11 cellular contexts compared by ENCODE assay signal in genomic region chr2:39667142-39667880, GRCh38. TPM values are rescaled to one million over a fixed set of nuclear protein-coding genes. Genes with fewer than 3 reads are reported as not detected.
A peak's percentile ranks its signal among the peaks of the same experiment; 100 is the strongest.
DNase-seq lines count a peak whose midpoint lies in the region; ATAC-seq lines count a peak whose summit lies in the region.
"Had no signal": no experiment of that assay in that cellular context is flagged by ENCODE, and none has a peak within 500 bp of the region (broad histone marks: within the 10 kb centered on the region; RNA-seq: fewer than 3 reads in every experiment).

No MANE protein-coding gene starts in this region.

- H3K9me3 Mint-ChIP-seq in activated CD4-positive, alpha-beta memory T cell treated with anti-CD3 and anti-CD28 coated beads for 36 hours: no peaks in the 10 kb centered on the region
- H3K9me3 Mint-ChIP-seq in activated CD4-positive, alpha-beta memory T cell treated with anti-CD3 and anti-CD28 coated beads, Interleukin-2, amount 10 ng/mL, durations not matched to agents 7 days and 5 days: no peaks in the 10 kb centered on the region
- no peaks in the 10 kb centered on the region for H3K9me3 Mint-ChIP-seq in activated T-helper 1 cell treated with anti-CD3 and anti-CD28 coated beads, Interleukin-12 subunit alpha, Interleukin-12 subunit beta, Interleukin-2, Interleukin-4 antibody, amounts not matched to agents 30 ng/mL and 10 ng/mL and 1 ng/mL, durations not matched to agents 14 hours and 24 hours and 36 hours
- H3K9me3 Mint-ChIP-seq in stimulated activated effector memory CD8-positive, alpha-beta T cell treated with anti-CD3 and anti-CD28 coated beads, Interleukin-12 subunit alpha, Interleukin-12 subunit beta, amount 100 ng/mL, for 72 hours: no peaks in the 10 kb centered on the region

- no peak for ATAC-seq in stimulated activated effector memory CD8-positive, alpha-beta T cell treated with anti-CD3 and anti-CD28 coated beads, Interleukin-12 subunit alpha, Interleukin-12 subunit beta, amount 100 ng/mL, for 72 hours
- ATAC-seq in GM21447 (IDR thresholded peaks at IDR 0.05; ENCODE audit: unreplicated experiment): no peak

- no peaks in the 10 kb centered on the region for H3K36me3 Mint-ChIP-seq in activated CD4-positive, alpha-beta memory T cell treated with anti-CD3 and anti-CD28 coated beads for 36 hours
- H3K36me3 Mint-ChIP-seq in activated CD4-positive, alpha-beta memory T cell treated with anti-CD3 and anti-CD28 coated beads, Interleukin-2, amount 10 ng/mL, durations not matched to agents 7 days and 5 days (ENCODE audit: low read depth): peaks cover 5% of the 10 kb centered on the region
- peaks cover 5% of the 10 kb centered on the region for H3K36me3 Mint-ChIP-seq in activated T-helper 1 cell treated with anti-CD3 and anti-CD28 coated beads, Interleukin-12 subunit alpha, Interleukin-12 subunit beta, Interleukin-2, Interleukin-4 antibody, amounts not matched to agents 30 ng/mL and 10 ng/mL and 1 ng/mL, durations not matched to agents 14 hours and 24 hours and 36 hours (ENCODE audit: low read depth)
- H3K36me3 Mint-ChIP-seq in stimulated activated effector memory CD8-positive, alpha-beta T cell treated with anti-CD3 and anti-CD28 coated beads, Interleukin-12 subunit alpha, Interleukin-12 subunit beta, amount 100 ng/mL, for 72 hours: no peaks in the 10 kb centered on the region

- H3K9me3 ChIP-seq in iPS-18a (ENCODE audit: control insufficient read depth, low read depth, low read length): no peaks in the 10 kb centered on the region
- H3K9me3 ChIP-seq in effector memory CD4-positive, alpha-beta T cell (ENCODE audit: control insufficient read depth, low read length): no peaks in the 10 kb centered on the region

- H3K9ac ChIP-seq in iPS-18a (ENCODE audit: low read length): peak overlapping the region; percentile 31

- H3K27ac ChIP-seq in iPS-18a (ENCODE audit: low read length): no peak overlapping the region
- no peak overlapping the region for H3K27ac ChIP-seq in effector memory CD4-positive, alpha-beta T cell (ENCODE audit: insufficient read depth, low read length, poor library complexity, severe bottlenecking)

- intact Hi-C loops in activated CD4-positive, alpha-beta memory T cell treated with anti-CD3 and anti-CD28 coated beads for 36 hours (cut with micrococcal nuclease): no loop called here
- intact Hi-C loops in activated T-helper 1 cell treated with anti-CD3 and anti-CD28 coated beads, Interleukin-12 subunit alpha, Interleukin-12 subunit beta, Interleukin-2, Interleukin-4 antibody, amounts not matched to agents 30 ng/mL and 10 ng/mL and 1 ng/mL, durations not matched to agents 14 hours and 24 hours and 36 hours (cut with micrococcal nuclease): no loop called here

- peaks cover 58% of the 10 kb centered on the region for H3K27me3 Mint-ChIP-seq in activated CD4-positive, alpha-beta memory T cell treated with anti-CD3 and anti-CD28 coated beads for 36 hours
- H3K27me3 Mint-ChIP-seq in activated CD4-positive, alpha-beta memory T cell treated with anti-CD3 and anti-CD28 coated beads, Interleukin-2, amount 10 ng/mL, durations not matched to agents 7 days and 5 days: peaks cover 77% of the 10 kb centered on the region
- peaks cover 71% of the 10 kb centered on the region for H3K27me3 Mint-ChIP-seq in activated T-helper 1 cell treated with anti-CD3 and anti-CD28 coated beads, Interleukin-12 subunit alpha, Interleukin-12 subunit beta, Interleukin-2, Interleukin-4 antibody, amounts not matched to agents 30 ng/mL and 10 ng/mL and 1 ng/mL, durations not matched to agents 14 hours and 24 hours and 36 hours (ENCODE audit: insufficient read depth)

- peak overlapping the region; percentile 81 for H3K4me3 ChIP-seq in iPS-18a (ENCODE audit: low read length)
- H3K4me3 ChIP-seq in effector memory CD4-positive, alpha-beta T cell (ENCODE audit: insufficient read depth, low read depth, low read length, poor library complexity, severe bottlenecking): no peak overlapping the region

- no peak for DNase-seq in activated CD4-positive, alpha-beta memory T cell treated with anti-CD3 and anti-CD28 coated beads for 36 hours
- no peak for DNase-seq in activated CD4-positive, alpha-beta memory T cell treated with anti-CD3 and anti-CD28 coated beads, Interleukin-2, amount 10 ng/mL, durations not matched to agents 7 days and 5 days
- DNase-seq in activated T-helper 1 cell treated with anti-CD3 and anti-CD28 coated beads, Interleukin-12 subunit alpha, Interleukin-12 subunit beta, Interleukin-2, Interleukin-4 antibody, amounts not matched to agents 30 ng/mL and 10 ng/mL and 1 ng/mL, durations not matched to agents 14 hours and 24 hours and 36 hours (ENCODE audit: low spot score): no peak
- no peak for DNase-seq in stimulated activated effector memory CD8-positive, alpha-beta T cell treated with anti-CD3 and anti-CD28 coated beads, Interleukin-12 subunit alpha, Interleukin-12 subunit beta, amount 100 ng/mL, for 72 hours (ENCODE audit: low spot score in 2 of 2)
- no peak for DNase-seq in effector memory CD4-positive, alpha-beta T cell
- DNase-seq in epidermal melanocyte (ENCODE audit: insufficient read length, low spot score): no peak
- DNase-seq: ACHN; mesendoderm; stimulated activated CD4-positive, alpha-beta T cell treated with anti-CD3 and anti-CD28 coated beads, Interleukin-1b, Interleukin-23, amount 100 ng/mL, for 48 hours had no signal

- peaks cover 37% of the 10 kb centered on the region for H3K27me3 ChIP-seq in iPS-18a (ENCODE audit: control insufficient read depth, insufficient read depth, low read length)
- peaks cover 22% of the 10 kb centered on the region for H3K27me3 ChIP-seq in effector memory CD4-positive, alpha-beta T cell (replicated peaks; ENCODE audit: control insufficient read depth, insufficient read depth, low read length, poor library complexity, severe bottlenecking)

- H3K4me1 ChIP-seq in iPS-18a (ENCODE audit: control insufficient read depth, low read depth, low read length): peaks cover 12% of the 10 kb centered on the region
- no peaks in the 10 kb centered on the region for H3K4me1 ChIP-seq in effector memory CD4-positive, alpha-beta T cell (ENCODE audit: control insufficient read depth, insufficient read depth, low read length, poor library complexity, severe bottlenecking)

- peaks cover 9% of the 10 kb centered on the region for H3K4me1 Mint-ChIP-seq in activated CD4-positive, alpha-beta memory T cell treated with anti-CD3 and anti-CD28 coated beads for 36 hours (ENCODE audit: low read depth)
- peaks cover 13% of the 10 kb centered on the region for H3K4me1 Mint-ChIP-seq in activated CD4-positive, alpha-beta memory T cell treated with anti-CD3 and anti-CD28 coated beads, Interleukin-2, amount 10 ng/mL, durations not matched to agents 7 days and 5 days
- H3K4me1 Mint-ChIP-seq in activated T-helper 1 cell treated with anti-CD3 and anti-CD28 coated beads, Interleukin-12 subunit alpha, Interleukin-12 subunit beta, Interleukin-2, Interleukin-4 antibody, amounts not matched to agents 30 ng/mL and 10 ng/mL and 1 ng/mL, durations not matched to agents 14 hours and 24 hours and 36 hours (ENCODE audit: low read depth): peaks cover 11% of the 10 kb centered on the region
- H3K4me1 Mint-ChIP-seq in stimulated activated effector memory CD8-positive, alpha-beta T cell treated with anti-CD3 and anti-CD28 coated beads, Interleukin-12 subunit alpha, Interleukin-12 subunit beta, amount 100 ng/mL, for 72 hours: peaks cover 12% of the 10 kb centered on the region

- H3K4me3 Mint-ChIP-seq in activated CD4-positive, alpha-beta memory T cell treated with anti-CD3 and anti-CD28 coated beads for 36 hours: peak overlapping the region; percentile 49
- H3K4me3 Mint-ChIP-seq in activated CD4-positive, alpha-beta memory T cell treated with anti-CD3 and anti-CD28 coated beads, Interleukin-2, amount 10 ng/mL, durations not matched to agents 7 days and 5 days: no peak overlapping the region
- H3K4me3 Mint-ChIP-seq in activated T-helper 1 cell treated with anti-CD3 and anti-CD28 coated beads, Interleukin-12 subunit alpha, Interleukin-12 subunit beta, Interleukin-2, Interleukin-4 antibody, amounts not matched to agents 30 ng/mL and 10 ng/mL and 1 ng/mL, durations not matched to agents 14 hours and 24 hours and 36 hours: no peak overlapping the region
- peak overlapping the region; percentile 57 for H3K4me3 Mint-ChIP-seq in stimulated activated effector memory CD8-positive, alpha-beta T cell treated with anti-CD3 and anti-CD28 coated beads, Interleukin-12 subunit alpha, Interleukin-12 subunit beta, amount 100 ng/mL, for 72 hours

- no peak overlapping the region for H3K27ac Mint-ChIP-seq in activated CD4-positive, alpha-beta memory T cell treated with anti-CD3 and anti-CD28 coated beads for 36 hours
- H3K27ac Mint-ChIP-seq in activated CD4-positive, alpha-beta memory T cell treated with anti-CD3 and anti-CD28 coated beads, Interleukin-2, amount 10 ng/mL, durations not matched to agents 7 days and 5 days: no peak overlapping the region
- peak overlapping the region; percentile 6 for H3K27ac Mint-ChIP-seq in activated T-helper 1 cell treated with anti-CD3 and anti-CD28 coated beads, Interleukin-12 subunit alpha, Interleukin-12 subunit beta, Interleukin-2, Interleukin-4 antibody, amounts not matched to agents 30 ng/mL and 10 ng/mL and 1 ng/mL, durations not matched to agents 14 hours and 24 hours and 36 hours
- no peak overlapping the region for H3K27ac Mint-ChIP-seq in stimulated activated effector memory CD8-positive, alpha-beta T cell treated with anti-CD3 and anti-CD28 coated beads, Interleukin-12 subunit alpha, Interleukin-12 subunit beta, amount 100 ng/mL, for 72 hours

- POLR2A ChIA-PET in activated CD4-positive, alpha-beta memory T cell treated with anti-CD3 and anti-CD28 coated beads for 36 hours (lab: Charles Lee): no interaction called here
- POLR2A ChIA-PET in activated CD4-positive, alpha-beta memory T cell treated with anti-CD3 and anti-CD28 coated beads, Interleukin-2, amount 10 ng/mL, durations not matched to agents 7 days and 5 days (lab: Charles Lee): no interaction called here

- CTCF ChIA-PET in activated CD4-positive, alpha-beta memory T cell treated with anti-CD3 and anti-CD28 coated beads for 36 hours (lab: Charles Lee): no interaction called here
- CTCF ChIA-PET in activated CD4-positive, alpha-beta memory T cell treated with anti-CD3 and anti-CD28 coated beads, Interleukin-2, amount 10 ng/mL, durations not matched to agents 7 days and 5 days (lab: Charles Lee): no interaction called here

- no peaks in the 10 kb centered on the region for H3K36me3 ChIP-seq in iPS-18a (ENCODE audit: control insufficient read depth, low read depth, low read length)
- H3K36me3 ChIP-seq in effector memory CD4-positive, alpha-beta T cell (ENCODE audit: control insufficient read depth, insufficient read depth, low read length): no peaks in the 10 kb centered on the region

RNA-seq across cellular contexts. Expression of gene TMEM178A, which starts 1.6 kb away (rescaled TPM):
- under 1 TPM; 0.29 to 0.48 TPM for total RNA-seq in activated CD4-positive, alpha-beta memory T cell treated with anti-CD3 and anti-CD28 coated beads for 36 hours
- total RNA-seq in activated CD4-positive, alpha-beta memory T cell treated with anti-CD3 and anti-CD28 coated beads, Interleukin-2, amount 10 ng/mL, durations not matched to agents 7 days and 5 days: under 1 TPM; 0.43 TPM
- total RNA-seq in activated T-helper 1 cell treated with anti-CD3 and anti-CD28 coated beads, Interleukin-12 subunit alpha, Interleukin-12 subunit beta, Interleukin-2, Interleukin-4 antibody, amounts not matched to agents 30 ng/mL and 10 ng/mL and 1 ng/mL, durations not matched to agents 14 hours and 24 hours and 36 hours: not detected in 2 replicates

Comparison
In these comparisons a context has a peak if more than half of its experiments do, and no peak if none do; other contexts are left out.
1. H3K4me3 Mint-ChIP-seq: peak in activated CD4-positive, alpha-beta memory T cell treated with anti-CD3 and anti-CD28 coated beads for 36 hours (single experiment) and stimulated activated effector memory CD8-positive, alpha-beta T cell treated with anti-CD3 and anti-CD28 coated beads, Interleukin-12 subunit alpha, Interleukin-12 subunit beta, amount 100 ng/mL, for 72 hours (single experiment); none in activated CD4-positive, alpha-beta memory T cell treated with anti-CD3 and anti-CD28 coated beads, Interleukin-2, amount 10 ng/mL, durations not matched to agents 7 days and 5 days (single experiment) and activated T-helper 1 cell treated with anti-CD3 and anti-CD28 coated beads, Interleukin-12 subunit alpha, Interleukin-12 subunit beta, Interleukin-2, Interleukin-4 antibody, amounts not matched to agents 30 ng/mL and 10 ng/mL and 1 ng/mL, durations not matched to agents 14 hours and 24 hours and 36 hours (single experiment).